ENCODE assay signal across 18 cellular contexts in genomic region chr14:77883479-77884238, GRCh38.
DNase-seq lines count a peak whose midpoint lies in the region; ATAC-seq and TF ChIP-seq lines count a peak whose summit lies in the region.
"Had no signal": no experiment of that assay in that cellular context is flagged by ENCODE, and none has a peak within 500 bp of the region (broad histone marks: within the 10 kb centered on the region; RNA-seq: fewer than 3 reads in every experiment).

No MANE protein-coding gene starts in this region.

- H3K27me3 ChIP-seq in SK-N-SH (ENCODE audit: insufficient read depth) = no peaks in the 10 kb centered on the region
- H3K27me3 ChIP-seq: colonic mucosa had no signal

- H3F3A ChIP-seq in SK-N-SH (replicated peaks; ENCODE audit: insufficient read depth) = no peaks in the 10 kb centered on the region

- H3K4me1 ChIP-seq in SK-N-SH (ENCODE audit: control insufficient read depth in 1 of 2, insufficient read depth in 2 of 2, low read depth in 1 of 2, low read length in 1 of 2) = peaks cover 0 to 78% of the 10 kb centered on the region in 2 experiments; a peak in 2 of 4 replicates
- H3K4me1 ChIP-seq: colonic mucosa, HAP-1 had no signal

- no peak overlapping the region for H3K4me2 ChIP-seq in SK-N-SH

- H2AFZ ChIP-seq in SK-N-SH (ENCODE audit: low read depth) = no peak overlapping the region

- H3K79me2 ChIP-seq in SK-N-SH (ENCODE audit: insufficient read depth) = no peaks in the 10 kb centered on the region

- H3K9me2 ChIP-seq in SK-N-SH = no peaks in the 10 kb centered on the region

- CTCF ChIA-PET in SK-N-SH (lab: Yijun Ruan, JAX) = interaction anchor here (0.9 to 1.3 kb wide), 4 partner anchors 14 to 683 kb away, joined by 3 to 6 read pairs (median 4); no protein-coding TSS in a partner anchor

- TF ChIP-seq EP300 in SK-N-SH (IDR thresholded peaks at IDR 0.05; ENCODE audit: borderline replicate concordance in 1 of 2, low read depth in 1 of 2, low read length in 1 of 2) = no peak

- no peaks in the 10 kb centered on the region for H3K36me3 ChIP-seq in SK-N-SH (replicated peaks in 1 of 2; ENCODE audit: control insufficient read depth in 1 of 2, insufficient read depth in 2 of 2, low read length in 1 of 2)
- H3K36me3 ChIP-seq: colonic mucosa, HAP-1 had no signal

- ATAC-seq in SK-N-SH treated with all-trans-retinoic acid at 6 μM for 48 hours = no peak
- ATAC-seq in GM21825 (IDR thresholded peaks at IDR 0.05; ENCODE audit: unreplicated experiment) = no peak
- ATAC-seq in GM18873 (IDR thresholded peaks at IDR 0.05; ENCODE audit: low FRiP score, unreplicated experiment) = no peak
- ATAC-seq: naive thymus-derived CD8-positive, alpha-beta T cell had no signal

- H3K9ac ChIP-seq in SK-N-SH = no peak overlapping the region

- POLR2A ChIA-PET in SK-N-SH (lab: Yijun Ruan, JAX) = no interaction called here

- no peaks in the 10 kb centered on the region for H4K20me1 ChIP-seq in SK-N-SH (ENCODE audit: insufficient read depth)

- WGBS in SK-N-SH (ENCODE audit: low lambda C conversion rate) = 89% methylated on average over 4 of the region's 4 CpGs

- no peak overlapping the region for H3K4me3 ChIP-seq in SK-N-SH (ENCODE audit: low read depth in 2 of 2, low read length in 1 of 2)
- H3K4me3 ChIP-seq: colonic mucosa, HAP-1, left ventricle myocardium inferior had no signal

- TF ChIP-seq CTCF in SK-N-SH (IDR thresholded peaks at IDR 0.05) = no peak

- peak overlapping the region; percentile 15 to 99; a peak in 3 of 4 replicates for H3K27ac ChIP-seq in SK-N-SH (ENCODE audit: low read depth in 2 of 2, low read length in 1 of 2)
- H3K27ac ChIP-seq: colonic mucosa had no signal

- TF ChIP-seq RAD21 in SK-N-SH (IDR thresholded peaks at IDR 0.05; ENCODE audit: low read length) = no peak

- H3K9me3 ChIP-seq in SK-N-SH = no peaks in the 10 kb centered on the region
- H3K9me3 ChIP-seq: colonic mucosa, HAP-1, left ventricle myocardium inferior had no signal

- DNase-seq in SK-N-SH (no peak), NCI-H748 treated with DMSO at 0.1 percent for 48 hours (lab: John Stamatoyannopoulos, UW) (peak; percentile 75), medulla oblongata (ENCODE audit: extremely low spot score) (peak; percentile 51), iPS-NIHi11 (ENCODE audit: low spot score) (no peak), NCI-H2029 (lab: John Stamatoyannopoulos, UW) (no peak)
- DNase-seq: activated CD4-positive, alpha-beta T cell treated with anti-CD3 and anti-CD28 coated beads, Interleukin-2, amount 10 ng/mL, durations not matched to agents 24 days and 14 days; activated naive CD4-positive, alpha-beta T cell treated with anti-CD3 and anti-CD28 coated beads for 36 hours; CD8-positive, alpha-beta memory T cell; colonic mucosa; foreskin fibroblast; left ventricle myocardium inferior; naive thymus-derived CD8-positive, alpha-beta T cell; NCI-H1930; stimulated activated naive CD4-positive, alpha-beta T cell had no signal

TF ChIP-seq in SK-N-SH, 30 proteins besides CTCF, POLR2A, EP300 and RAD21:
- TF ChIP-seq FOSL2 (IDR thresholded peaks at IDR 0.05; ENCODE audit: borderline replicate concordance, low read depth) = no peak
- TF ChIP-seq GATA2 (CRISPR knock-in tag; IDR thresholded peaks at IDR 0.05) = peak; percentile 42

TF ChIP-seq in SK-N-SH treated with all-trans-retinoic acid at 6 μM for 48 hours, 23 proteins besides CTCF, POLR2A, EP300 and RAD21:
- no peak for TF ChIP-seq CREB5 (CRISPR knock-in tag; IDR thresholded peaks at IDR 0.05; ENCODE audit: low read depth)
- no peak for TF ChIP-seq ARNTL (CRISPR knock-in tag; IDR thresholded peaks at IDR 0.05; ENCODE audit: borderline replicate concordance, low read depth)
- no peak for TF ChIP-seq ZNF565 (CRISPR knock-in tag; conservative IDR thresholded peaks at IDR 0.05; ENCODE audit: low read depth)
- no peak for TF ChIP-seq TCF4 (CRISPR knock-in tag; IDR thresholded peaks at IDR 0.05; ENCODE audit: borderline replicate concordance)
- no peak for TF ChIP-seq ESRRG (CRISPR knock-in tag; IDR thresholded peaks at IDR 0.05)

Comparison
In these comparisons a context has a peak if more than half of its experiments do, and no peak if none do; other contexts are left out.
1. DNase-seq: peak in NCI-H748 treated with DMSO at 0.1 percent for 48 hours (single experiment) and medulla oblongata (single experiment); none in SK-N-SH (single experiment), iPS-NIHi11 (single experiment) and NCI-H2029 (single experiment).